ENCODE assay signal across 8 cellular contexts in the genomic region with DNA sequence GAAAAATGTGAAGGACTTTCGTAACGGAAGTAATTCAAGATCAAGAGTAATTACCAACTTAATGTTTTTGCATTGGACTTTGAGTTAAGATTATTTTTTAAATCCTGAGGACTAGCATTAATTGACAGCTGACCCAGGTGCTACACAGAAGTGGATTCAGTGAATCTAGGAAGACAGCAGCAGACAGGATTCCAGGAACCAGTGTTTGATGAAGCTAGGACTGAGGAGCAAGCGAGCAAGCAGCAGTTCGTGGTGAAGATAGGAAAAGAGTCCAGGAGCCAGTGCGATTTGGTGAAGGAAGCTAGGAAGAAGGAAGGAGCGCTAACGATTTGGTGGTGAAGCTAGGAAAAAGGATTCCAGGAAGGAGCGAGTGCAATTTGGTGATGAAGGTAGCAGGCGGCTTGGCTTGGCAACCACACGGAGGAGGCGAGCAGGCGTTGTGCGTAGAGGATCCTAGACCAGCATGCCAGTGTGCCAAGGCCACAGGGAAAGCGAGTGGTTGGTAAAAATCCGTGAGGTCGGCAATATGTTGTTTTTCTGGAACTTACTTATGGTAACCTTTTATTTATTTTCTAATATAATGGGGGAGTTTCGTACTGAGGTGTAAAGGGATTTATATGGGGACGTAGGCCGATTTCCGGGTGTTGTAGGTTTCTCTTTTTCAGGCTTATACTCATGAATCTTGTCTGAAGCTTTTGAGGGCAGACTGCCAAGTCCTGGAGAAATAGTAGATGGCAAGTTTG. TPM values are rescaled to one million over a fixed set of nuclear protein-coding genes. Genes with fewer than 3 reads are reported as not detected.
DNase-seq lines count a peak whose midpoint lies in the region; ATAC-seq lines count a peak whose summit lies in the region.

No MANE protein-coding gene starts in this region.

- peak overlapping the region; percentile 100 for H3K9ac ChIP-seq in muscle layer of colon (ENCODE audit: low read length)

- peak overlapping the region; percentile 98 for H3K27ac ChIP-seq in effector memory CD4-positive, alpha-beta T cell (ENCODE audit: insufficient read depth, low read length, poor library complexity, severe bottlenecking)
- H3K27ac ChIP-seq in muscle layer of colon (ENCODE audit: low read depth, low read length): peak overlapping the region; percentile 98

- H3K4me1 ChIP-seq in effector memory CD4-positive, alpha-beta T cell (ENCODE audit: control insufficient read depth, insufficient read depth, low read length, poor library complexity, severe bottlenecking): peaks cover 27% of the 10 kb centered on the region
- H3K4me1 ChIP-seq in muscle layer of colon (ENCODE audit: insufficient read depth, low read length): peaks cover 29% of the 10 kb centered on the region

- ATAC-seq in GM18511 (IDR thresholded peaks at IDR 0.05; ENCODE audit: unreplicated experiment) (no peak), GM19023 (IDR thresholded peaks at IDR 0.05; ENCODE audit: unreplicated experiment) (no peak)

- H3K4me3 ChIP-seq in effector memory CD4-positive, alpha-beta T cell (ENCODE audit: insufficient read depth, low read depth, low read length, poor library complexity, severe bottlenecking): peak overlapping the region; percentile 85
- H3K4me3 ChIP-seq in muscle layer of colon (ENCODE audit: low read depth in 1 of 2, low read length in 2 of 2): peak overlapping the region; percentile 97

- DNase-seq in A172 (ENCODE audit: low spot score): peak; percentile 54
- peak; percentile 35 for DNase-seq in H4 (ENCODE audit: low spot score)
- DNase-seq in RPMI8226: peak; percentile 80
- no peak for DNase-seq in effector memory CD4-positive, alpha-beta T cell
- DNase-seq in hepatic stellate cell (ENCODE audit: low spot score): no peak

- peaks cover 53% of the 10 kb centered on the region for H3K36me3 ChIP-seq in effector memory CD4-positive, alpha-beta T cell (ENCODE audit: control insufficient read depth, insufficient read depth, low read length)
- peaks cover 49% of the 10 kb centered on the region for H3K36me3 ChIP-seq in muscle layer of colon (ENCODE audit: insufficient read depth, low read length)

- no peaks in the 10 kb centered on the region for H3K9me3 ChIP-seq in effector memory CD4-positive, alpha-beta T cell (ENCODE audit: control insufficient read depth, low read length)
- no peaks in the 10 kb centered on the region for H3K9me3 ChIP-seq in muscle layer of colon (ENCODE audit: low read length)

- H3K27me3 ChIP-seq in effector memory CD4-positive, alpha-beta T cell (replicated peaks; ENCODE audit: control insufficient read depth, insufficient read depth, low read length, poor library complexity, severe bottlenecking): no peaks in the 10 kb centered on the region
- no peaks in the 10 kb centered on the region for H3K27me3 ChIP-seq in muscle layer of colon (ENCODE audit: control insufficient read depth in 1 of 2, insufficient read depth in 2 of 2, low read length in 2 of 2)

RNA-seq across cellular contexts. Expression of a gene that starts 1.6 kb away (rescaled TPM):
- total RNA-seq in A172 (2014; rRNA removed; shearing (Covaris generic)): 1,067 and 1,084 TPM in 2 replicates
- 168 and 177 TPM in 2 replicates for total RNA-seq in H4 (2014; rRNA removed; shearing (Covaris generic))

RNA-seq across cellular contexts. Expression of a gene that starts 24.4 kb away (rescaled TPM):
- total RNA-seq in A172 (2014; rRNA removed; shearing (Covaris generic)): 65.6 and 70.6 TPM in 2 replicates
- total RNA-seq in H4 (2014; rRNA removed; shearing (Covaris generic)): 34.5 and 38.6 TPM in 2 replicates

RNA-seq across cellular contexts. Expression of a gene that starts 57.7 kb away (rescaled TPM):
- 13.2 and 25.6 TPM in 2 replicates for total RNA-seq in A172 (2014; rRNA removed; shearing (Covaris generic))
- total RNA-seq in H4 (2014; rRNA removed; shearing (Covaris generic)): 4.2 and 6.3 TPM in 2 replicates

Comparison
In these comparisons a context has a peak if more than half of its experiments do, and no peak if none do; other contexts are left out.
1. DNase-seq: peak in A172 (single experiment), H4 (single experiment) and RPMI8226 (single experiment); none in effector memory CD4-positive, alpha-beta T cell (0 of 3) and hepatic stellate cell (single experiment).